Comparison of ENCODE assay signal across 8 cellular contexts in genomic region chr3:194489736-194490612, GRCh38. TPM values are rescaled to one million over a fixed set of nuclear protein-coding genes. Genes with fewer than 3 reads are reported as not detected.
DNase-seq lines count a peak whose midpoint lies in the region; ATAC-seq, FAIRE-seq and TF ChIP-seq lines count a peak whose summit lies in the region.

No MANE protein-coding gene starts in this region.

- peaks cover 79% of the 10 kb centered on the region for H3K4me1 Mint-ChIP-seq in CD14-positive monocyte

- peak overlapping the region; percentile 19; the same call in 1 of the 2 replicates for H3K4me3 ChIP-seq in GM12878
- no peak overlapping the region for H3K4me3 ChIP-seq in BE2C (ENCODE audit: low read depth, low read length)

- H3K27me3 ChIP-seq in GM12878 (replicated peaks in 1 of 2; ENCODE audit: control insufficient read depth in 2 of 2, insufficient read depth in 2 of 2, low read length in 1 of 2) (no peaks in the 10 kb centered on the region), BE2C (no peaks in the 10 kb centered on the region)

- peaks cover 0 to 2% (median 0%) of the 10 kb centered on the region in 7 donors for H3K9me3 Mint-ChIP-seq in CD14-positive monocyte

- TF ChIP-seq RAD21 in GM12878 (IDR thresholded peaks at IDR 0.05; ENCODE audit: insufficient read depth, low read depth, low read length) = no peak

- H3K27ac ChIP-seq in GM12878 (ENCODE audit: control insufficient read depth, insufficient read depth) = peak overlapping the region; percentile 63

- peak; percentile 57 for FAIRE-seq in GM12878 (lab: Jason Lieb, UNC)
- no peak for FAIRE-seq in frontal cortex (lab: Jason Lieb, UNC)

- no TSS peak for BruUV-seq in GM12878 (replicated peaks; lab: Mats Ljungman, UMichigan)

- H4K20me1 ChIP-seq in GM12878 (ENCODE audit: control insufficient read depth, insufficient read depth) = no peaks in the 10 kb centered on the region

- peaks cover 26% of the 10 kb centered on the region for H3K4me1 ChIP-seq in GM12878 (ENCODE audit: control insufficient read depth, insufficient read depth, low read length)
- peaks cover 3% of the 10 kb centered on the region; the same call in 1 of the 2 replicates for H3K4me1 ChIP-seq in BE2C

- peak overlapping the region; percentile 37 for H2AFZ ChIP-seq in GM12878 (ENCODE audit: control insufficient read depth, low read depth, low read length)

- SMC1A ChIA-PET in GM12878 (lab: Charles Lee; ENCODE audit: uncharacterized antibody, unreplicated experiment) = interaction anchor here (0.8 to 2.4 kb wide), 6 partner anchors 8 to 66 kb away, joined by 3 to 5 read pairs (median 4); no protein-coding TSS in a partner anchor

- H3K9ac ChIP-seq in GM12878 (ENCODE audit: control insufficient read depth, insufficient read depth, low read length) = no peak overlapping the region; the same call in 1 of the 2 replicates

- 26% methylated on average over 6 of the region's 7 CpGs for WGBS in GM12878 (ENCODE audit: insufficient coverage, insufficient replicate concordance, low lambda C conversion rate, missing lambda C conversion rate)

- H3K36me3 ChIP-seq in GM12878 (ENCODE audit: control insufficient read depth in 2 of 2, insufficient read depth in 2 of 2, low read length in 1 of 2) = no peaks in the 10 kb centered on the region
- H3K36me3 ChIP-seq in BE2C = no peaks in the 10 kb centered on the region

- in situ Hi-C loops in GM12878 (cut with MboI) = no loop called here

- H3K79me2 ChIP-seq in GM12878 (ENCODE audit: control insufficient read depth, insufficient read depth, low read length) = peaks cover 27% of the 10 kb centered on the region

- peak overlapping the region; percentile 77 to 99 (median 80) for H3K27ac Mint-ChIP-seq in CD14-positive monocyte

- TF ChIP-seq POLR2A in GM12878 (IDR thresholded peaks at IDR 0.05; ENCODE audit: low read depth, low read length) = no peak

- TF ChIP-seq EP300 in GM12878 (IDR thresholded peaks at IDR 0.05; ENCODE audit: borderline replicate concordance in 1 of 2, control insufficient read depth in 1 of 2, low read depth in 2 of 2, low read length in 2 of 2) = peak in 1 of 2 experiments; percentile 54; a peak in 1 of 4 replicates

- TF ChIP-seq CTCF in CD14-positive monocyte (IDR thresholded peaks at IDR 0.05) = no peak
- no peak for TF ChIP-seq CTCF in GM12878 (IDR thresholded peaks at IDR 0.05 in 2 of 3, conservative IDR thresholded peaks at IDR 0.05 in 1 of 3; ENCODE audit: control insufficient read depth in 2 of 3, extremely low read depth in 1 of 3, insufficient read depth in 1 of 3, low read depth in 3 of 3, low read length in 3 of 3)
- no peak for TF ChIP-seq CTCF in BE2C (IDR thresholded peaks at IDR 0.05; ENCODE audit: low read depth, low read length)

- H3K27me3 Mint-ChIP-seq in CD14-positive monocyte (ENCODE audit: low read depth in 3 of 3) = peaks cover 0 to 11% (median 1%) of the 10 kb centered on the region in 3 donors

- peak overlapping the region; percentile 2 to 64 for H3K4me3 Mint-ChIP-seq in CD14-positive monocyte

- POLR2A ChIA-PET in GM12878 (lab: Charles Lee) = interaction anchor here (1.2 to 1.5 kb wide), 3 partner anchors 14 to 23 kb away, joined by 3 read pairs; no protein-coding TSS in a partner anchor

- DNase-seq in CD14-positive monocyte (ENCODE audit: low spot score) (peak; percentile 65), GM12878 (ENCODE audit: low read depth, low spot score) (no peak), frontal cortex (ENCODE audit: low spot score in 2 of 2) (no peak), DMS53 treated with DMSO at 0.1 percent for 48 hours (lab: John Stamatoyannopoulos, UW; ENCODE audit: unreplicated experiment) (no peak), BE2C (no peak), nucleus accumbens (lab: John Stamatoyannopoulos, UW) (no peak)

- H3K9me3 ChIP-seq in GM12878 (replicated peaks; ENCODE audit: control insufficient read depth, insufficient read depth, low read length) = no peaks in the 10 kb centered on the region
- no peaks in the 10 kb centered on the region for H3K9me3 ChIP-seq in BE2C

- RAD21 ChIA-PET in GM12878 (lab: Charles Lee; ENCODE audit: unreplicated experiment) = interaction anchor here (1.1 kb wide), 1 partner anchor 84 kb away, joined by 3 read pairs; no protein-coding TSS in a partner anchor

- intact Hi-C loops in CD14-positive monocyte (cut with micrococcal nuclease) (loop anchor here (5.0 kb wide), 4 partner anchors 37 to 612 kb away; no protein-coding TSS in a partner anchor), GM12878 (cut with micrococcal nuclease; ENCODE audit: unreplicated experiment) (no loop called here)

- CTCF ChIA-PET in GM12878 (lab: Yijun Ruan, JAX) = interaction anchor here (0.9 to 3.1 kb wide), 8 partner anchors 9 to 84 kb away, joined by 3 to 14 read pairs (median 4); no protein-coding TSS in a partner anchor

- ATAC-seq in GM18909 (IDR thresholded peaks at IDR 0.05; ENCODE audit: poor library complexity, unreplicated experiment) (peak; percentile 36), HG03135 (IDR thresholded peaks at IDR 0.05; ENCODE audit: unreplicated experiment) (peak; percentile 23), GM12878 (peak; percentile 47)

- H3K4me2 ChIP-seq in GM12878 (ENCODE audit: control insufficient read depth, insufficient read depth) = peak overlapping the region; percentile 97

- H3K36me3 Mint-ChIP-seq in CD14-positive monocyte = peaks cover 0 to 4% of the 10 kb centered on the region in 2 donors

TF ChIP-seq in GM12878, 131 proteins besides CTCF, POLR2A, EP300 and RAD21 (continues in another document):
- no peak for TF ChIP-seq ESRRA (IDR thresholded peaks at IDR 0.05; ENCODE audit: low read length)
- TF ChIP-seq NFIC (IDR thresholded peaks at IDR 0.05; ENCODE audit: low read depth, low read length) = no peak
- TF ChIP-seq PML (IDR thresholded peaks at IDR 0.05; ENCODE audit: low read length) = 0 out of 2 replicates have a peak, but pooled peaks have one; percentile 22
- 0 out of 2 replicates have a peak, but pooled peaks have one; percentile 44 for TF ChIP-seq POLR2AphosphoS5 (IDR thresholded peaks at IDR 0.05; ENCODE audit: low read length)
- no peak for TF ChIP-seq SREBF1 (IDR thresholded peaks at IDR 0.05; ENCODE audit: low read length)
- 0 out of 2 replicates have a peak, but pooled peaks have one; percentile 16 for TF ChIP-seq RELB (IDR thresholded peaks at IDR 0.05; ENCODE audit: low read depth)
- TF ChIP-seq SKIL (IDR thresholded peaks at IDR 0.05; ENCODE audit: low read depth, poor library complexity, severe bottlenecking) = no peak
- TF ChIP-seq POU2F2 (IDR thresholded peaks at IDR 0.05; ENCODE audit: borderline replicate concordance, low read depth, low read length) = peak; percentile 87; the same call in 2 of the 3 replicates
- TF ChIP-seq GABPA (IDR thresholded peaks at IDR 0.05; ENCODE audit: low read depth) = no peak
- no peak for TF ChIP-seq ZNF622 (IDR thresholded peaks at IDR 0.05)

RNA-seq across cellular contexts. Expression of gene ATP13A3, which starts 3.2 kb away (rescaled TPM):
- polyA plus RNA-seq in CD14-positive monocyte (1 to 10 TPM; 4.7 to 5.2 TPM), GM12878 (2011; rRNA removed) (106 and 188 TPM in 2 replicates), GM12878 (2014; fragmentation: Illumina TruSeq; extraction: Trizol) (75.6 and 83.3 TPM in 2 replicates), GM12878 (2014; fragmentation: Nextera tagmentation; extraction: Ambion mirVana) (10 to 100 TPM; 14.0 to 17.7 TPM), GM12878 (2014; rRNA removed) (54.4 and 63.3 TPM in 2 replicates), GM12878 (2016; fragmentation: Nextera tagmentation; extraction: Ambion mirVana) (10 to 100 TPM; 15.6 to 25.2 TPM)
- 462 and 491 TPM in 2 replicates for total RNA-seq in GM12878 (2013; cell fraction: nucleolus; rRNA removed)
- total RNA-seq in GM12878 (2014; rRNA removed) (91.0 and 126 TPM in 2 replicates), GM12878 (2014; rRNA removed; fragmentation: Illumina TruSeq; extraction: Trizol) (89.9 and 90.2 TPM in 2 replicates), GM12878 (2021) (88.4 and 108 TPM in 2 replicates), frontal cortex (146 TPM)
- polyA plus RNA-seq in GM12878 (2011; ENCODE audit: low read depth) = 15.6 TPM
- polyA plus RNA-seq in GM12878 (2011; cell fraction: cytosol; rRNA removed) = 36.1 and 36.9 TPM in 2 replicates
- 63.7 and 68.3 TPM in 2 replicates for polyA plus RNA-seq in GM12878 (2011; cell fraction: nucleus; rRNA removed)
- 23.8 and 32.6 TPM in 2 replicates for polyA plus RNA-seq in GM12878 (2012)
- 165 and 257 TPM in 2 replicates for polyA minus RNA-seq in GM12878 (2011; rRNA and poly(A)+ RNA removed)
- 62.7 and 78.3 TPM in 2 replicates for polyA minus RNA-seq in GM12878 (2011; cell fraction: cytosol; rRNA and poly(A)+ RNA removed)
- polyA minus RNA-seq in GM12878 (2011; cell fraction: nucleus; rRNA and poly(A)+ RNA removed) = 67.8 and 92.3 TPM in 2 replicates
- 20.4 TPM for polyA plus RNA-seq in BE2C (2012; ENCODE audit: insufficient read depth, insufficient read length, low read depth)
